30 cellular contexts compared by ENCODE assay signal in the genomic region with DNA sequence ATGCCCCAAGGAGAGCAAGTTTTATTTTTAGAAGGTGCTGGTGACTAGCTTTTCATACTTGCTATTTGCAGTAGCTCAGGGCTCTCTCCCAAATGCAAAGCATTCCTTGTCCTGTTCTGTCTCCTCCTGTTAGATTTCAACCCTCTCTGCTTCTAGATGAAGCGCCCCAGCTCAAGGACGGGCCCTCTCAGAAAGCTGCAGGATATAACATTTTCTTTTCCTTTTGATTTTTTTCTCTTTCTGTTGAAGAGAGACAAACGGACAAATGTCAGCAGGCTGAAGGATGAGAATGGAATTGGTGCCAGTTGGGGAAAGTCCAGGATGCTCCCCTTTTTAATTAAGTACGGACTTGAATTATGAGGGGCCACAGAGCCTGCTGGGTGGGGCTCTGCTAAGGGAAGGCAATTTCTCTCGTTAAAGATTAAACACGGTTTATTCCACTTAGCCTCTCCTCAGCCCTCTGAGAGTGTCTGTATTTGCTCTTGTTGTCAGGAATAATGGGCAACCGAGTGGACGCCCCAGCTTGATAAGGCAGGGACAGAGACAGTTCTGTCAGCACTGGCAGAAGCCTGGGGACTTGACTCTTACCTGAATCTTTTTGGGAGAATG. TPM values are rescaled to one million over a fixed set of nuclear protein-coding genes. Genes with fewer than 3 reads are reported as not detected.
DNase-seq lines count a peak whose midpoint lies in the region; ATAC-seq, FAIRE-seq and TF ChIP-seq lines count a peak whose summit lies in the region.
"Had no signal": no experiment of that assay in that cellular context is flagged by ENCODE, and none has a peak within 500 bp of the region (broad histone marks: within the 10 kb centered on the region; RNA-seq: fewer than 3 reads in every experiment).

No MANE protein-coding gene starts in this region.

- TF ChIP-seq RAD21 in HepG2 (CRISPR knock-in tag; IDR thresholded peaks at IDR 0.05), result no peak

- POLR2A ChIA-PET in HepG2 (lab: Yijun Ruan, JAX), result interaction anchor here (1.0 to 28.7 kb wide), 8 partner anchors 10 to 185 kb away, joined by 3 to 1546 read pairs (median 6); partner anchors contain the start of gene DHX8

- H3K4me1 Mint-ChIP-seq in type B pancreatic cell (ENCODE audit: unreplicated experiment), result peaks cover 23% of the 10 kb centered on the region

- ATAC-seq in HepG2 (peak; percentile 87), right lobe of liver (no peak)
- ATAC-seq: activated T-cell treated with anti-CD3 and anti-CD28 coated beads, Interleukin-2, amount 50 U/mL, for 72 hours; natural killer cell treated with Interleukin-12 subunit alpha and Interleukin-12 subunit beta and Interleukin-15 and Interleukin-18, amount 100 ng/mL, for 72 hours had no signal

- in situ Hi-C loops in HepG2 (cut with HindIII; ENCODE audit: extremely low pct_ligation_motif_present, low pct_unique_long_range_greater_than_20kb), result no loop called here

- peak overlapping the region; percentile 50 for H3K9ac ChIP-seq in HepG2 (ENCODE audit: insufficient read depth, low read depth, low read length)

- no peak overlapping the region for H2AFZ ChIP-seq in HepG2 (ENCODE audit: low read length)

- CTCF ChIA-PET in HepG2 (lab: Yijun Ruan, JAX; ENCODE audit: low intra/inter-chr PET ratio, low total read pairs), result no interaction called here

- peaks cover 36% of the 10 kb centered on the region for H3K27me3 Mint-ChIP-seq in type B pancreatic cell

- H3K36me3 ChIP-seq in HepG2 (replicated peaks in 1 of 2; ENCODE audit: control insufficient read depth in 1 of 2, insufficient read depth in 2 of 2, low read length in 2 of 2) (no peaks in the 10 kb centered on the region), right lobe of liver (no peaks in the 10 kb centered on the region), cardiac muscle cell (no peaks in the 10 kb centered on the region)
- H3K36me3 ChIP-seq: ascending aorta, lower lobe of right lung, spleen, thoracic aorta, vagina had no signal

- FAIRE-seq in HepG2 (lab: Jason Lieb, UNC), result peak; percentile 98
- FAIRE-seq: D721Med, islet of Langerhans, RCC 7860 had no signal

- H3K4me3 ChIP-seq in HepG2 (replicated peaks in 1 of 3; ENCODE audit: insufficient read depth in 1 of 3, low read depth in 2 of 3, low read length in 3 of 3) (peak overlapping the region; percentile 22 to 45 (median 33); a peak in 3 of 6 replicates), right lobe of liver (no peak overlapping the region), cardiac muscle cell (no peak overlapping the region)
- H3K4me3 ChIP-seq: ascending aorta, coronary artery, lower lobe of right lung, spleen, thoracic aorta, vagina had no signal

- peak overlapping the region; percentile 70 for H3K27ac ChIP-seq in HepG2 (ENCODE audit: extremely low read length, insufficient read depth, low read length)
- no peak overlapping the region for H3K27ac ChIP-seq in right lobe of liver
- peak overlapping the region; percentile 82 for H3K27ac ChIP-seq in cardiac muscle cell
- H3K27ac ChIP-seq: ascending aorta, coronary artery, epithelial cell of prostate, lower lobe of right lung, spleen, thoracic aorta, vagina had no signal

- TF ChIP-seq EP300 in HepG2 (IDR thresholded peaks at IDR 0.05; ENCODE audit: low read depth in 2 of 2, low read length in 2 of 2) (peak in 1 of 2 experiments; percentile 69; a peak in 2 of 4 replicates), HepG2 (CRISPR knock-in tag; IDR thresholded peaks at IDR 0.05; ENCODE audit: borderline replicate concordance) (0 out of 2 replicates have a peak, but pooled peaks have one; percentile 24)

- H3K9me3 ChIP-seq in HepG2 (ENCODE audit: low read length) (no peaks in the 10 kb centered on the region), right lobe of liver (no peaks in the 10 kb centered on the region), cardiac muscle cell (ENCODE audit: low read depth) (no peaks in the 10 kb centered on the region)
- H3K9me3 ChIP-seq: ascending aorta, lower lobe of right lung, spleen, thoracic aorta, vagina had no signal

- intact Hi-C loops in HepG2 (cut with micrococcal nuclease; ENCODE audit: unreplicated experiment) (no loop called here), right lobe of liver (cut with DNase I) (no loop called here)

- H3K9me3 Mint-ChIP-seq in type B pancreatic cell, result no peaks in the 10 kb centered on the region
- H3K9me3 Mint-ChIP-seq: activated B cell treated with CpG ODN at 0.5 μM for 24 hours; activated T-cell treated with anti-CD3 and anti-CD28 coated beads, Interleukin-2, amount 50 U/mL, for 72 hours; natural killer cell treated with Interleukin-12 subunit alpha and Interleukin-12 subunit beta and Interleukin-15 and Interleukin-18, amount 100 ng/mL, for 72 hours; stimulated activated naive CD8-positive, alpha-beta T cell treated with anti-CD3 and anti-CD28 coated beads, Interleukin-15, Interleukin-2, amounts not matched to agents 100 ng/mL and 50 ng/mL, for 24 hours had no signal

- H3K4me1 ChIP-seq in HepG2 (ENCODE audit: insufficient read depth, low read length), result peaks cover 96% of the 10 kb centered on the region
- H3K4me1 ChIP-seq in right lobe of liver, result peaks cover 0 to 4% (median 0%) of the 10 kb centered on the region in 4 donors
- H3K4me1 ChIP-seq in cardiac muscle cell (ENCODE audit: low read depth), result peaks cover 19% of the 10 kb centered on the region
- H3K4me1 ChIP-seq: ascending aorta had no signal

- no peak for TF ChIP-seq CTCF in HepG2 (CRISPR knock-in tag; IDR thresholded peaks at IDR 0.05)
- no peak for TF ChIP-seq CTCF in right lobe of liver (IDR thresholded peaks at IDR 0.05)
- no peak for TF ChIP-seq CTCF in cardiac muscle cell (IDR thresholded peaks at IDR 0.05; ENCODE audit: low read depth, low read length)
- TF ChIP-seq CTCF in type B pancreatic cell (conservative IDR thresholded peaks at IDR 0.05), result no peak

- TF ChIP-seq POLR2A in HepG2 (IDR thresholded peaks at IDR 0.05; ENCODE audit: insufficient read depth in 1 of 2, low read depth in 2 of 2, low read length in 2 of 2) (peak in 1 of 2 experiments; percentile 55; a peak in 1 of 4 replicates), right lobe of liver (IDR thresholded peaks at IDR 0.05) (no peak)

- no peaks in the 10 kb centered on the region for H3K27me3 ChIP-seq in HepG2 (ENCODE audit: control insufficient read depth in 1 of 2, insufficient read depth in 2 of 2, low read length in 2 of 2)
- no peaks in the 10 kb centered on the region for H3K27me3 ChIP-seq in right lobe of liver
- peaks cover 10% of the 10 kb centered on the region for H3K27me3 ChIP-seq in cardiac muscle cell
- H3K27me3 ChIP-seq: ascending aorta, vagina had no signal

- peak overlapping the region; percentile 69 for H3K4me2 ChIP-seq in HepG2 (ENCODE audit: low read depth, low read length)

- no peaks in the 10 kb centered on the region for H3K36me3 Mint-ChIP-seq in type B pancreatic cell
- H3K36me3 Mint-ChIP-seq: CD14-positive monocyte; natural killer cell treated with Interleukin-12 subunit alpha and Interleukin-12 subunit beta and Interleukin-15 and Interleukin-18, amount 100 ng/mL, for 72 hours had no signal

- DNase-seq in HepG2 (ENCODE audit: low spot score) (peak; percentile 89), right lobe of liver (no peak), cardiac muscle cell (ENCODE audit: low read depth in 1 of 2, low spot score in 1 of 2) (peak in 1 of 2 donors; percentile 59), left kidney (ENCODE audit: low read depth, low spot score) (peak; percentile 47), type B pancreatic cell (ENCODE audit: extremely low spot score, unreplicated experiment) (no peak), mesenteric fat pad (ENCODE audit: low spot score) (no peak), HK-2 (ENCODE audit: unreplicated experiment) (no peak), GF-D8 (lab: John Stamatoyannopoulos, UW) (no peak)
- DNase-seq: activated B cell treated with CpG ODN at 0.5 μM for 24 hours; activated CD4-positive, alpha-beta T cell treated with anti-CD3 and anti-CD28 coated beads, Interleukin-2, amount 50 U/mL, for 48 hours; activated T-cell treated with anti-CD3 and anti-CD28 coated beads, Interleukin-2, amount 50 U/mL, for 72 hours; effector CD8-positive, alpha-beta T cell; lower lobe of right lung; NCI-H2171; NCI-H82; retina; spleen; stimulated activated CD4-positive, alpha-beta T cell treated with anti-CD3 and anti-CD28 coated beads, Interleukin-2, amount 100 ng/mL, for 24 hours; T1000 had no signal

- H3K27ac Mint-ChIP-seq in type B pancreatic cell, result peak overlapping the region; percentile 49
- H3K27ac Mint-ChIP-seq: activated B cell treated with CpG ODN at 0.5 μM for 24 hours; activated T-cell treated with anti-CD3 and anti-CD28 coated beads, Interleukin-2, amount 50 U/mL, for 72 hours; natural killer cell treated with Interleukin-12 subunit alpha and Interleukin-12 subunit beta and Interleukin-15 and Interleukin-18, amount 100 ng/mL, for 72 hours; stimulated activated naive CD8-positive, alpha-beta T cell treated with anti-CD3 and anti-CD28 coated beads, Interleukin-15, Interleukin-2, amounts not matched to agents 100 ng/mL and 50 ng/mL, for 24 hours had no signal

- TSS peak; percentile 70 for BruUV-seq in HepG2 (replicated peaks; lab: Mats Ljungman, UMichigan)

- no peak overlapping the region for H3K4me3 Mint-ChIP-seq in type B pancreatic cell
- H3K4me3 Mint-ChIP-seq: activated B cell treated with CpG ODN at 0.5 μM for 24 hours; activated T-cell treated with anti-CD3 and anti-CD28 coated beads, Interleukin-2, amount 50 U/mL, for 72 hours; natural killer cell treated with Interleukin-12 subunit alpha and Interleukin-12 subunit beta and Interleukin-15 and Interleukin-18, amount 100 ng/mL, for 72 hours; stimulated activated naive CD8-positive, alpha-beta T cell treated with anti-CD3 and anti-CD28 coated beads, Interleukin-15, Interleukin-2, amounts not matched to agents 100 ng/mL and 50 ng/mL, for 24 hours had no signal

- H3K79me2 ChIP-seq in HepG2 (ENCODE audit: insufficient read depth, low read length), result no peaks in the 10 kb centered on the region

- H4K20me1 ChIP-seq in HepG2 (ENCODE audit: insufficient read depth, low read length), result no peaks in the 10 kb centered on the region

- WGBS in HepG2 (ENCODE audit: low lambda C conversion rate), result 1% methylated on average over 8 of the region's 8 CpGs
- WGBS in right lobe of liver (ENCODE audit: insufficient coverage, low coverage, low lambda C conversion rate, missing lambda C conversion rate), result 46% methylated on average over 8 of the region's 8 CpGs

RNA-seq across cellular contexts. Expression of gene ETV4, which starts 6.2 kb away (rescaled TPM):
- total RNA-seq in HepG2 (2016; rRNA removed; fragmentation: Illumina TruSeq; extraction: Trizol), result 126 and 128 TPM in 2 replicates
- 59.4 and 72.0 TPM in 2 replicates for total RNA-seq in HepG2 (2016; cell fraction: cytosol; rRNA removed; fragmentation: Illumina TruSeq; extraction: Trizol; ENCODE audit: low read depth)
- 106 and 130 TPM in 2 replicates for total RNA-seq in HepG2 (2016; cell fraction: insoluble cytoplasmic fraction; rRNA removed; fragmentation: Illumina TruSeq; extraction: Trizol)
- total RNA-seq in HepG2 (2016; cell fraction: membrane; rRNA removed; fragmentation: Illumina TruSeq; extraction: Trizol), result 149 and 180 TPM in 2 replicates
- 70.8 and 88.4 TPM in 2 replicates for total RNA-seq in HepG2 (2016; cell fraction: nucleus; rRNA removed; fragmentation: Illumina TruSeq; extraction: Trizol)
- polyA plus RNA-seq in HepG2 (2011; rRNA removed), result 330 and 361 TPM in 2 replicates
- polyA plus RNA-seq in HepG2 (2011; cell fraction: cytosol; rRNA removed), result 170 and 232 TPM in 2 replicates
- polyA plus RNA-seq in HepG2 (2011; cell fraction: nucleus; rRNA removed), result 463 and 506 TPM in 2 replicates
- polyA plus RNA-seq in HepG2 (2012), result 277 and 289 TPM in 2 replicates
- polyA plus RNA-seq in HepG2 (2016; cell fraction: cytosol; fragmentation: Illumina TruSeq; extraction: Trizol; ENCODE audit: low read depth), result 120 and 136 TPM in 2 replicates
- polyA plus RNA-seq in HepG2 (2016; cell fraction: insoluble cytoplasmic fraction; fragmentation: Illumina TruSeq; extraction: Trizol; ENCODE audit: low read depth), result 164 and 205 TPM in 2 replicates
- 212 and 220 TPM in 2 replicates for polyA plus RNA-seq in HepG2 (2016; cell fraction: membrane; fragmentation: Illumina TruSeq; extraction: Trizol; ENCODE audit: low read depth)
- polyA plus RNA-seq in HepG2 (2016; cell fraction: nucleus; fragmentation: Illumina TruSeq; extraction: Trizol; ENCODE audit: insufficient read depth, low read depth), result 278 and 294 TPM in 2 replicates
- 3.5 and 231 TPM in 2 replicates for polyA minus RNA-seq in HepG2 (2011; rRNA and poly(A)+ RNA removed; ENCODE audit: low replicate concordance)
- 120 and 134 TPM in 2 replicates for polyA minus RNA-seq in HepG2 (2011; cell fraction: cytosol; rRNA and poly(A)+ RNA removed)
- polyA minus RNA-seq in HepG2 (2011; cell fraction: nucleus; rRNA and poly(A)+ RNA removed), result 97.1 and 102 TPM in 2 replicates
- total RNA-seq in right lobe of liver, result 1 to 10 TPM in 1 of 6 experiments, under 1 TPM in 4, not detected in 1; 0.42 to 1.4 (median 0.80) TPM
- 1.3 and 2.4 TPM in 2 replicates for total RNA-seq in cardiac muscle cell
- 1.9 and 2.4 TPM in 2 replicates for polyA plus RNA-seq in cardiac muscle cell
- total RNA-seq in type B pancreatic cell (ENCODE audit: low replicate concordance), result 18.3 and 28.2 TPM in 2 replicates
- total RNA-seq in mesenteric fat pad, result 0.48 TPM
- total RNA-seq: activated B cell treated with CpG ODN at 0.5 μM for 24 hours, ascending aorta had no signal
- polyA plus RNA-seq: CD14-positive monocyte had no signal

Comparison
In these comparisons a context has a peak if more than half of its experiments do, and no peak if none do; other contexts are left out.
1. DNase-seq: peak in HepG2 (single experiment) and left kidney (single experiment); none in right lobe of liver (0 of 3), type B pancreatic cell (single experiment), mesenteric fat pad (single experiment), HK-2 (single experiment) and GF-D8 (single experiment).
2. H3K27ac ChIP-seq: peak in HepG2 (single experiment) and cardiac muscle cell (single experiment); none in right lobe of liver (0 of 3).
3. H3K4me3 ChIP-seq: peak in HepG2 (3 of 3); none in right lobe of liver (0 of 3) and cardiac muscle cell (single experiment).